ENCODE assay signal across 24 cellular contexts in genomic region chr2:233535276-233535675, GRCh38.
"Had no signal": no experiment of that assay in that cellular context is flagged by ENCODE, and none has a peak within 500 bp of the region (broad histone marks: within the 10 kb centered on the region; RNA-seq: fewer than 3 reads in every experiment).

No MANE protein-coding gene starts in this region.

- H3K4me1 ChIP-seq: adrenal gland, ascending aorta, esophagus muscularis mucosa, gastrocnemius medialis, psoas muscle, suprapubic skin, uterus had no signal

- H3K4me3 ChIP-seq: adrenal gland, ascending aorta, dorsolateral prefrontal cortex, esophagus muscularis mucosa, gastrocnemius medialis, ovary, psoas muscle, skin epidermis, suprapubic skin, tibial nerve, uterus had no signal

- DNase-seq: activated CD4-positive, alpha-beta T cell treated with anti-CD3 and anti-CD28 coated beads for 1 hour; activated T-cell treated with anti-CD3 and anti-CD28 coated beads, Interleukin-2, amount 50 U/mL, for 1 hour; adrenal gland; central memory CD4-positive, alpha-beta T cell; dorsolateral prefrontal cortex; effector memory CD8-positive, alpha-beta T cell; gastrocnemius medialis; hippocampal formation; left ventricle myocardium superior; mammary epithelial cell; midbrain; ovary; psoas muscle; right cardiac atrium; stimulated activated CD4-positive, alpha-beta T cell treated with anti-CD3 and anti-CD28 coated beads, Interleukin-1b, Interleukin-23, amount 100 ng/mL, for 48 hours; uterus; WERI-Rb-1 had no signal

- ATAC-seq: activated naive CD4-positive, alpha-beta T cell treated with anti-CD3 and anti-CD28 coated beads, Interleukin-2, amount 50 U/mL, for 72 hours; effector memory CD8-positive, alpha-beta T cell; gastrocnemius medialis; left ventricle myocardium superior; natural killer cell treated with Interleukin-12 subunit alpha and Interleukin-12 subunit beta and Interleukin-15 and Interleukin-18, amount 100 ng/mL, for 72 hours; psoas muscle; right cardiac atrium had no signal

- H3K27me3 ChIP-seq: adrenal gland, ascending aorta, dorsolateral prefrontal cortex, esophagus muscularis mucosa, gastrocnemius medialis, ovary, suprapubic skin, tibial nerve, uterus had no signal

- H3K27ac ChIP-seq: adrenal gland, ascending aorta, dorsolateral prefrontal cortex, esophagus muscularis mucosa, gastrocnemius medialis, ovary, psoas muscle, skin epidermis, suprapubic skin, tibial nerve, uterus, WERI-Rb-1 had no signal

- H3K36me3 ChIP-seq: ovary, uterus had no signal

- H3K9me3 ChIP-seq: adrenal gland, ascending aorta, esophagus muscularis mucosa, gastrocnemius medialis, ovary, psoas muscle, suprapubic skin, tibial nerve, uterus had no signal
